1 cellular context compared by ENCODE assay signal in the genomic region with DNA sequence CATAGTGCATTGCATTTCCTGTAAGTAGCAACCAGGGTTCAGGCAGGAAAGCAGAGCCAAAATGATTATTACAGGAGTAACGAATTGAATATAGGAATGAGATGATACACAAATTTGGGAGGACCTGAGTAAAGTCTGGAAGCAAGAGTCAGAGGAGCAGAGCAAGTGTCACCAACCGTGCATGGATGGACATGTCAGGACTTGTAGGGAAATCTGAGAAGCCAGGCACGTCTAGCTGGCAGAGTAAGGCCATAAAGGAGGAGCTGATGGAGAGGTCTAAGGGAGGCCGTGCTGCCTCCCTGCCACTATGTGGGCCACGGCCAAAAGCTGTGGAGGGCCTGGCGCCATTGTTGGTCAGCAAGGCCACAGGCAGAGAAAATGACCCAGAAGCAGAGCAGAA.
TF ChIP-seq lines count a peak whose summit lies in the region.

No MANE protein-coding gene starts in this region.

TF ChIP-seq in H1, 55 proteins besides CTCF, POLR2A, EP300 and RAD21 (continued from another document):
- no peak for TF ChIP-seq KDM4A (IDR thresholded peaks at IDR 0.05; ENCODE audit: low read depth, low read length, severe bottlenecking)
- TF ChIP-seq SRF (IDR thresholded peaks at IDR 0.05; ENCODE audit: low read depth, low read length), result no peak
- no peak for TF ChIP-seq MAFK (IDR thresholded peaks at IDR 0.05; ENCODE audit: low read depth, low read length)
- TF ChIP-seq SIX5 (IDR thresholded peaks at IDR 0.05; ENCODE audit: low read depth, low read length), result no peak
- no peak for TF ChIP-seq HDAC6 (IDR thresholded peaks at IDR 0.05; ENCODE audit: low read depth, low read length)
- TF ChIP-seq SP2 (IDR thresholded peaks at IDR 0.05; ENCODE audit: low read length), result no peak
- no peak for TF ChIP-seq RFX5 (IDR thresholded peaks at IDR 0.05; ENCODE audit: borderline replicate concordance, low read depth, low read length)
- no peak for TF ChIP-seq CHD1 (IDR thresholded peaks at IDR 0.05; ENCODE audit: low read depth, low read length)
- no peak for TF ChIP-seq BCL11A (IDR thresholded peaks at IDR 0.05; ENCODE audit: low read depth in 2 of 2, low read length in 2 of 2)
- no peak for TF ChIP-seq SIRT6 (IDR thresholded peaks at IDR 0.05; ENCODE audit: low read length)
- no peak for TF ChIP-seq KDM1A (IDR thresholded peaks at IDR 0.05; ENCODE audit: borderline replicate concordance, low read length)
- TF ChIP-seq TAF7 (optimal IDR thresholded peaks at IDR 0.05; ENCODE audit: borderline replicate concordance, low read depth, low read length), result no peak
- no peak for TF ChIP-seq CTBP2 (IDR thresholded peaks at IDR 0.05; ENCODE audit: borderline replicate concordance, insufficient read depth, insufficient read length, low read length)
- no peak for TF ChIP-seq RNF2 (IDR thresholded peaks at IDR 0.05; ENCODE audit: borderline replicate concordance, low read depth, low read length, missing control alignments, poor library complexity, severe bottlenecking)
